Comparison of ENCODE assay signal across 1 cellular context in genomic region chr20:32289299-32289660, GRCh38.
TF ChIP-seq lines count a peak whose summit lies in the region.
"Not testable (repeated sequence)": the region's sequence is repeated elsewhere in the genome, so short reads cannot be mapped to it uniquely, and the experiment has no call there.

No MANE protein-coding gene starts in this region.

TF ChIP-seq in HepG2, 621 proteins besides CTCF, POLR2A, EP300 and RAD21 (continued from another document):
- TF ChIP-seq ZHX2 (IDR thresholded peaks at IDR 0.05; ENCODE audit: low read depth), result not testable (repeated sequence)
- TF ChIP-seq ZHX2 (CRISPR knock-in tag; IDR thresholded peaks at IDR 0.05; ENCODE audit: borderline replicate concordance) (0 out of 2 replicates have a peak, but pooled peaks have one; percentile 72), CBX1 (IDR thresholded peaks at IDR 0.05; ENCODE audit: low read depth) (peak; percentile 56), CHD4 (IDR thresholded peaks at IDR 0.05; ENCODE audit: borderline replicate concordance, low read length) (peak; percentile 97), BCL3 (CRISPR knock-in tag; IDR thresholded peaks at IDR 0.05) (0 out of 2 replicates have a peak, but pooled peaks have one; percentile 0), ZFP90 (CRISPR knock-in tag; IDR thresholded peaks at IDR 0.05; ENCODE audit: borderline replicate concordance) (0 out of 2 replicates have a peak, but pooled peaks have one; percentile 71), ZNF776 (CRISPR knock-in tag; IDR thresholded peaks at IDR 0.05) (0 out of 2 replicates have a peak, but pooled peaks have one; percentile 49), DBP (CRISPR knock-in tag; IDR thresholded peaks at IDR 0.05; ENCODE audit: not compliant biosample characterization) (peak; percentile 61)
